In genomic region chr2:26148501-26148900, GRCh38 we compare ENCODE assay signal across 2 cellular contexts.
TF ChIP-seq lines count a peak whose summit lies in the region.

No MANE protein-coding gene starts in this region.

TF ChIP-seq in HCT116, 20 proteins besides CTCF, POLR2A, EP300 and RAD21:
- TF ChIP-seq, protein P1, sequence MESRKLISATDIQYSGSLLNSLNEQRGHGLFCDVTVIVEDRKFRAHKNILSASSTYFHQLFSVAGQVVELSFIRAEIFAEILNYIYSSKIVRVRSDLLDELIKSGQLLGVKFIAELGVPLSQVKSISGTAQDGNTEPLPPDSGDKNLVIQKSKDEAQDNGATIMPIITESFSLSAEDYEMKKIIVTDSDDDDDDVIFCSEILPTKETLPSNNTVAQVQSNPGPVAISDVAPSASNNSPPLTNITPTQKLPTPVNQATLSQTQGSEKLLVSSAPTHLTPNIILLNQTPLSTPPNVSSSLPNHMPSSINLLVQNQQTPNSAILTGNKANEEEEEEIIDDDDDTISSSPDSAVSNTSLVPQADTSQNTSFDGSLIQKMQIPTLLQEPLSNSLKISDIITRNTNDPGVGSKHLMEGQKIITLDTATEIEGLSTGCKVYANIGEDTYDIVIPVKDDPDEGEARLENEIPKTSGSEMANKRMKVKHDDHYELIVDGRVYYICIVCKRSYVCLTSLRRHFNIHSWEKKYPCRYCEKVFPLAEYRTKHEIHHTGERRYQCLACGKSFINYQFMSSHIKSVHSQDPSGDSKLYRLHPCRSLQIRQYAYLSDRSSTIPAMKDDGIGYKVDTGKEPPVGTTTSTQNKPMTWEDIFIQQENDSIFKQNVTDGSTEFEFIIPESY (IDR thresholded peaks at IDR 0.05; ENCODE audit: extremely low read depth, insufficient replicate concordance, low read length) = no peak
- TF ChIP-seq, protein P2, sequence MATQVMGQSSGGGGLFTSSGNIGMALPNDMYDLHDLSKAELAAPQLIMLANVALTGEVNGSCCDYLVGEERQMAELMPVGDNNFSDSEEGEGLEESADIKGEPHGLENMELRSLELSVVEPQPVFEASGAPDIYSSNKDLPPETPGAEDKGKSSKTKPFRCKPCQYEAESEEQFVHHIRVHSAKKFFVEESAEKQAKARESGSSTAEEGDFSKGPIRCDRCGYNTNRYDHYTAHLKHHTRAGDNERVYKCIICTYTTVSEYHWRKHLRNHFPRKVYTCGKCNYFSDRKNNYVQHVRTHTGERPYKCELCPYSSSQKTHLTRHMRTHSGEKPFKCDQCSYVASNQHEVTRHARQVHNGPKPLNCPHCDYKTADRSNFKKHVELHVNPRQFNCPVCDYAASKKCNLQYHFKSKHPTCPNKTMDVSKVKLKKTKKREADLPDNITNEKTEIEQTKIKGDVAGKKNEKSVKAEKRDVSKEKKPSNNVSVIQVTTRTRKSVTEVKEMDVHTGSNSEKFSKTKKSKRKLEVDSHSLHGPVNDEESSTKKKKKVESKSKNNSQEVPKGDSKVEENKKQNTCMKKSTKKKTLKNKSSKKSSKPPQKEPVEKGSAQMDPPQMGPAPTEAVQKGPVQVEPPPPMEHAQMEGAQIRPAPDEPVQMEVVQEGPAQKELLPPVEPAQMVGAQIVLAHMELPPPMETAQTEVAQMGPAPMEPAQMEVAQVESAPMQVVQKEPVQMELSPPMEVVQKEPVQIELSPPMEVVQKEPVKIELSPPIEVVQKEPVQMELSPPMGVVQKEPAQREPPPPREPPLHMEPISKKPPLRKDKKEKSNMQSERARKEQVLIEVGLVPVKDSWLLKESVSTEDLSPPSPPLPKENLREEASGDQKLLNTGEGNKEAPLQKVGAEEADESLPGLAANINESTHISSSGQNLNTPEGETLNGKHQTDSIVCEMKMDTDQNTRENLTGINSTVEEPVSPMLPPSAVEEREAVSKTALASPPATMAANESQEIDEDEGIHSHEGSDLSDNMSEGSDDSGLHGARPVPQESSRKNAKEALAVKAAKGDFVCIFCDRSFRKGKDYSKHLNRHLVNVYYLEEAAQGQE (IDR thresholded peaks at IDR 0.05; ENCODE audit: low read depth) = peak; percentile 41
- no peak for TF ChIP-seq YY1 (IDR thresholded peaks at IDR 0.05; ENCODE audit: extremely low read depth, insufficient replicate concordance, low read depth, low read length)
TF ChIP-seq in HCT116: peak in this region for 1.

TF ChIP-seq in SK-N-SH, 30 proteins besides CTCF, POLR2A, EP300 and RAD21:
- TF ChIP-seq FOXM1 (IDR thresholded peaks at IDR 0.05; ENCODE audit: low read depth) (no peak), TAF1 (IDR thresholded peaks at IDR 0.05; ENCODE audit: borderline replicate concordance, low read depth, low read length) (no peak), RCOR1 (IDR thresholded peaks at IDR 0.05; ENCODE audit: low read length) (no peak), GATA2 (CRISPR knock-in tag; IDR thresholded peaks at IDR 0.05) (no peak)
- TF ChIP-seq, protein P2 (IDR thresholded peaks at IDR 0.05; ENCODE audit: low read depth, low read length) = peak; percentile 92
